Comparison of ENCODE assay signal across 8 cellular contexts in the genomic region with DNA sequence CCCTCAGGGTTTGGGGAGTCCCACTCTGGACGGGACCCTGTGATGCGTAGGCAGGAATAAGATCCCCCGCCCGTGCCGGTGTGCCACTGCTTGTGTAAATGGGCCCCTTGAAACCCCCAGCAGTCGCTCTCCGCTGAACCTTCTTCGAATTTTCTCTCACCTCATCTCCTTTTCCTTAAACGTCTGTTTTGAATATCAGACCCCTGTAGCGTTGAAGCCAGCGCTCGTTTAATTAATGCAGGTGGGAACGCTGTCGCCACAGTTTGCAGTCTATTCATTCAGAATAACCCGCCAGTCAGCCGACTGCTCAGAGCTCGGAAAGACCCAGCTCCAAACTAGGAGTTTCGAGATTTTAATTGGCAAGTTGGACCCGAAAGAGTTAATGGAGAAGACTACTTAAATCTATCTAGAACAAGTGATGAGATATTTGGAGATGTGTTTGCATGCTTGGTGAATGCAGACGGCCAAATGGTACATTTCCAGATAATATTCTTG. TPM values are rescaled to one million over a fixed set of nuclear protein-coding genes. Genes with fewer than 3 reads are reported as not detected.
DNase-seq lines count a peak whose midpoint lies in the region; ATAC-seq, FAIRE-seq and TF ChIP-seq lines count a peak whose summit lies in the region.

No MANE protein-coding gene starts in this region.

- H3K9me3 Mint-ChIP-seq in astrocyte (ENCODE audit: unreplicated experiment) = no peaks in the 10 kb centered on the region

- H2BK5ac ChIP-seq in IMR-90 (ENCODE audit: low read depth, low read length, poor library complexity, severe bottlenecking) = peak overlapping the region; percentile 61

- H2BK15ac ChIP-seq in IMR-90 (ENCODE audit: low read depth, low read length) = no peak overlapping the region

- H2BK120ac ChIP-seq in IMR-90 (ENCODE audit: low read depth, low read length) = peak overlapping the region; percentile 33; the same call in 1 of the 2 replicates

- peak overlapping the region; percentile 87 for H3K27ac Mint-ChIP-seq in astrocyte (ENCODE audit: unreplicated experiment)

- no peak for TF ChIP-seq RAD21 in IMR-90 (IDR thresholded peaks at IDR 0.05; ENCODE audit: low read length)

- peak overlapping the region; percentile 77 for H3K4ac ChIP-seq in IMR-90 (ENCODE audit: low read depth, low read length)

- BruUV-seq in A673 (replicated peaks; lab: Mats Ljungman, UMichigan) = TSS peak; percentile 91
- no TSS peak for BruUV-seq in IMR-90 (replicated peaks; lab: Mats Ljungman, UMichigan)

- peaks cover 15% of the 10 kb centered on the region for H4K20me1 ChIP-seq in IMR-90 (ENCODE audit: insufficient read depth, low read length)
- peaks cover 29% of the 10 kb centered on the region for H4K20me1 ChIP-seq in astrocyte (ENCODE audit: insufficient read depth, low read length)

- ATAC-seq in GM19023 (IDR thresholded peaks at IDR 0.05; ENCODE audit: unreplicated experiment) (peak; percentile 27), IMR-90 (ENCODE audit: low read depth) (no peak), GM18858 (IDR thresholded peaks at IDR 0.05; ENCODE audit: unreplicated experiment) (no peak)

- no peak for FAIRE-seq in astrocyte (lab: Jason Lieb, UNC)

- H4K5ac ChIP-seq in IMR-90 (ENCODE audit: low read depth, low read length) = peak overlapping the region; percentile 41

- H2AFZ ChIP-seq in IMR-90 (replicated peaks; ENCODE audit: low read length, poor library complexity) (peak overlapping the region; percentile 95), astrocyte (ENCODE audit: low read depth, low read length) (peak overlapping the region; percentile 86)

- H4K8ac ChIP-seq in IMR-90 (ENCODE audit: low read depth in 2 of 2, low read length in 2 of 2) = peak overlapping the region; percentile 49 to 89

- H3K4me3 ChIP-seq in A673 (ENCODE audit: low read depth, low read length, poor library complexity, severe bottlenecking) = peak overlapping the region; percentile 80
- H3K4me3 ChIP-seq in IMR-90 (ENCODE audit: insufficient read depth, low read depth, low read length) = peak overlapping the region; percentile 72
- peak overlapping the region; percentile 97 for H3K4me3 ChIP-seq in astrocyte (ENCODE audit: insufficient read depth, low read depth, low read length)
- H3K4me3 ChIP-seq in testis = peak overlapping the region; percentile 96 to 98

- peaks cover 0 to 24% of the 10 kb centered on the region in 2 experiments; a peak in 2 of 4 replicates for H3K79me1 ChIP-seq in IMR-90 (ENCODE audit: low read depth in 1 of 2, low read length in 2 of 2)

- H3K14ac ChIP-seq in IMR-90 (replicated peaks; ENCODE audit: low read depth, low read length) = peak overlapping the region; percentile 86

- H3K4me3 Mint-ChIP-seq in astrocyte (ENCODE audit: unreplicated experiment) = peak overlapping the region; percentile 91

- H3K4me1 Mint-ChIP-seq in astrocyte (ENCODE audit: low read depth, unreplicated experiment) = peaks cover 7% of the 10 kb centered on the region

- peak overlapping the region; percentile 62; the same call in 1 of the 2 replicates for H3K23ac ChIP-seq in IMR-90 (ENCODE audit: low read depth, low read length)

- DNase-seq in A673 (ENCODE audit: low spot score) = peak; percentile 30
- no peak for DNase-seq in IMR-90
- no peak for DNase-seq in astrocyte (ENCODE audit: low read depth)
- DNase-seq in left kidney (ENCODE audit: low read depth, low spot score) = peak; percentile 54
- no peak for DNase-seq in testis
- no peak for DNase-seq in SK-N-DZ (ENCODE audit: low spot score)

- H3K27ac ChIP-seq in A673 (ENCODE audit: low read depth, low read length, poor library complexity, severe bottlenecking) = peak overlapping the region; percentile 86
- H3K27ac ChIP-seq in IMR-90 (ENCODE audit: insufficient read depth, low read length) = peak overlapping the region; percentile 80
- peak overlapping the region; percentile 78 for H3K27ac ChIP-seq in astrocyte (ENCODE audit: low read depth, low read length)
- peak overlapping the region; percentile 74 to 87 for H3K27ac ChIP-seq in testis

- dilution Hi-C loops in IMR-90 (cut with HindIII; ENCODE audit: low sequenced_read_pairs, unreplicated experiment) = no loop called here

- H3K27me3 Mint-ChIP-seq in astrocyte (ENCODE audit: low read depth, unreplicated experiment) = no peaks in the 10 kb centered on the region

- peak overlapping the region; percentile 94 for H2AK9ac ChIP-seq in IMR-90 (replicated peaks; ENCODE audit: low read depth, low read length, poor library complexity)

- peak overlapping the region; percentile 72; the same call in 1 of the 2 replicates for H4K91ac ChIP-seq in IMR-90 (ENCODE audit: insufficient read depth, low read depth, low read length)

- H3K27me3 ChIP-seq in A673 (replicated peaks; ENCODE audit: insufficient read depth, low read depth, low read length, poor library complexity) = no peaks in the 10 kb centered on the region
- no peaks in the 10 kb centered on the region for H3K27me3 ChIP-seq in IMR-90 (ENCODE audit: control insufficient read depth, insufficient read depth, low read length)
- no peaks in the 10 kb centered on the region for H3K27me3 ChIP-seq in astrocyte (ENCODE audit: insufficient read depth, low read length)
- no peaks in the 10 kb centered on the region for H3K27me3 ChIP-seq in testis

- peaks cover 39% of the 10 kb centered on the region for H3K79me2 ChIP-seq in astrocyte (ENCODE audit: insufficient read depth, low read length)

- H2AK5ac ChIP-seq in IMR-90 (ENCODE audit: low read depth, low read length) = no peak overlapping the region; the same call in 1 of the 2 replicates

- POLR2A ChIA-PET in A673 (lab: Charles Lee; ENCODE audit: low non-redundant PET) = no interaction called here
- POLR2A ChIA-PET in IMR-90 (lab: Charles Lee; ENCODE audit: unreplicated experiment) = interaction anchor here (0.5 kb wide), 1 partner anchor 26 kb away, joined by 3 read pairs; no protein-coding TSS in a partner anchor

- 0% methylated on average over 6 of the region's 20 CpGs; no CpG with 5 or more reads in 1 of the 2 experiments for WGBS in IMR-90 (ENCODE audit: extremely low coverage in 2 of 2, insufficient read length in 1 of 2), 2 experiments
- 0 to 1% methylated on average over 20 of the region's 20 CpGs for WGBS in testis, 2 donors

- no peak for TF ChIP-seq POLR2A in IMR-90 (IDR thresholded peaks at IDR 0.05; ENCODE audit: low read depth, low read length)
- no peak for TF ChIP-seq POLR2A in testis (IDR thresholded peaks at IDR 0.05)

- H3K4me2 ChIP-seq in IMR-90 (ENCODE audit: low read depth, low read length) (peak overlapping the region; percentile 97), astrocyte (ENCODE audit: low read length) (peak overlapping the region; percentile 98)

- in situ Hi-C loops in IMR-90 (cut with MboI; ENCODE audit: low sequenced_read_pairs) = no loop called here

- CTCF ChIA-PET in A673 (lab: Charles Lee) (interaction anchor here (0.7 kb wide), 1 partner anchor 51 kb away, joined by 4 read pairs; no protein-coding TSS in a partner anchor), IMR-90 (lab: Yijun Ruan, JAX) (interaction anchor here (0.6 to 1.5 kb wide), 3 partner anchors 35 to 161 kb away, joined by 3 to 7 read pairs (median 5); no protein-coding TSS in a partner anchor)

- no peaks in the 10 kb centered on the region for H3K9me3 ChIP-seq in A673 (ENCODE audit: low read depth, low read length, poor library complexity, severe bottlenecking)
- no peaks in the 10 kb centered on the region for H3K9me3 ChIP-seq in IMR-90 (ENCODE audit: control insufficient read depth, insufficient read depth, low read length)
- H3K9me3 ChIP-seq in astrocyte (ENCODE audit: insufficient read depth, low read depth, low read length) = no peaks in the 10 kb centered on the region
- H3K9me3 ChIP-seq in testis = no peaks in the 10 kb centered on the region

- H3K36me3 Mint-ChIP-seq in astrocyte (ENCODE audit: low read depth, unreplicated experiment) = peaks cover 4% of the 10 kb centered on the region

- H3K36me3 ChIP-seq in A673 (ENCODE audit: insufficient read depth, low read length, poor library complexity, severe bottlenecking) = peaks cover 9% of the 10 kb centered on the region
- peaks cover 2% of the 10 kb centered on the region for H3K36me3 ChIP-seq in IMR-90 (ENCODE audit: control insufficient read depth, insufficient read depth, low read length)
- peaks cover 8% of the 10 kb centered on the region for H3K36me3 ChIP-seq in astrocyte (ENCODE audit: insufficient read depth, low read length)
- no peaks in the 10 kb centered on the region for H3K36me3 ChIP-seq in testis (ENCODE audit: low read depth, missing control alignments)

- no peaks in the 10 kb centered on the region for H3K9me1 ChIP-seq in IMR-90 (ENCODE audit: insufficient read depth, low read length)

- H2BK20ac ChIP-seq in IMR-90 (ENCODE audit: low read depth, low read length) = no peak overlapping the region

- TF ChIP-seq CTCF in A673 (conservative IDR thresholded peaks at IDR 0.05; ENCODE audit: low read depth, low read length) = no peak
- TF ChIP-seq CTCF in IMR-90 (conservative IDR thresholded peaks at IDR 0.05; ENCODE audit: low read depth, low read length) = no peak
- TF ChIP-seq CTCF in astrocyte (IDR thresholded peaks at IDR 0.05; ENCODE audit: insufficient read depth, low read depth, low read length) = no peak
- no peak for TF ChIP-seq CTCF in testis (IDR thresholded peaks at IDR 0.05)

- H3K18ac ChIP-seq in IMR-90 (ENCODE audit: low read depth, low read length) = no peak overlapping the region; the same call in 1 of the 2 replicates

- H3K4me1 ChIP-seq in A673 (ENCODE audit: insufficient read depth, low read length, poor library complexity, severe bottlenecking) (peaks cover 6% of the 10 kb centered on the region), IMR-90 (ENCODE audit: control insufficient read depth, insufficient read depth, low read length) (no peaks in the 10 kb centered on the region), astrocyte (ENCODE audit: insufficient read depth, low read length) (peaks cover 4% of the 10 kb centered on the region), testis (no peaks in the 10 kb centered on the region)

- peak overlapping the region; percentile 73; the same call in 1 of the 2 replicates for H3K56ac ChIP-seq in IMR-90 (ENCODE audit: extremely low read depth, insufficient read depth, low read length)

- H3K9ac ChIP-seq in IMR-90 (ENCODE audit: low read depth, low read length) = peak overlapping the region; percentile 81
- peak overlapping the region; percentile 95 for H3K9ac ChIP-seq in astrocyte (ENCODE audit: low read length)

- intact Hi-C loops in A673 (cut with micrococcal nuclease; ENCODE audit: unreplicated experiment) = loop anchor here (5.0 kb wide), 2 partner anchors 157 to 753 kb away; no protein-coding TSS in a partner anchor
- intact Hi-C loops in IMR-90 (cut with micrococcal nuclease) = loop anchor here (1.0 to 10.0 kb wide), 7 partner anchors 72 to 1379 kb away; a partner anchor contains a TSS
- intact Hi-C loops in testis (cut with DNase I; ENCODE audit: low total_unique reads) = no loop called here

RNA-seq across cellular contexts. Expression of a gene that starts 0.7 kb away (rescaled TPM):
- total RNA-seq in A673 (2021) (64.3 and 66.0 TPM in 2 replicates), IMR-90 (2012; rRNA removed) (12.2 and 21.1 TPM in 2 replicates), astrocyte (60.2 and 69.3 TPM in 2 replicates), testis (10 to 100 TPM; 18.8 to 21.6 TPM)
- polyA plus RNA-seq in IMR-90 (2012; rRNA removed) (6.5 and 9.7 TPM in 2 replicates), testis (ENCODE audit: insufficient read depth, low read depth, low replicate concordance) (33.6 TPM)
- 4.6 and 5.1 TPM in 2 replicates for polyA plus RNA-seq in IMR-90 (2012; cell fraction: cytosol; rRNA removed)
- polyA plus RNA-seq in IMR-90 (2012; cell fraction: nucleus; rRNA removed; ENCODE audit: low replicate concordance) = 6.4 and 8.1 TPM in 2 replicates
- 20.7 and 26.2 TPM in 2 replicates for polyA plus RNA-seq in SK-N-DZ (2014; cell fraction: cytosol; rRNA removed)
- 14.0 and 14.2 TPM in 2 replicates for polyA plus RNA-seq in SK-N-DZ (2014; cell fraction: nucleus; rRNA removed)

Comparison
In these comparisons a context has a peak if more than half of its experiments do, and no peak if none do; other contexts are left out.
1. DNase-seq: peak in A673 (single experiment) and left kidney (single experiment); none in IMR-90 (single experiment), astrocyte (single experiment), testis (single experiment) and SK-N-DZ (single experiment).
2. Peak in every context shown above with its lines, with median percentiles within 50 percentile points of each other: H3K27ac ChIP-seq and H3K4me3 ChIP-seq.